In the genomic region with DNA sequence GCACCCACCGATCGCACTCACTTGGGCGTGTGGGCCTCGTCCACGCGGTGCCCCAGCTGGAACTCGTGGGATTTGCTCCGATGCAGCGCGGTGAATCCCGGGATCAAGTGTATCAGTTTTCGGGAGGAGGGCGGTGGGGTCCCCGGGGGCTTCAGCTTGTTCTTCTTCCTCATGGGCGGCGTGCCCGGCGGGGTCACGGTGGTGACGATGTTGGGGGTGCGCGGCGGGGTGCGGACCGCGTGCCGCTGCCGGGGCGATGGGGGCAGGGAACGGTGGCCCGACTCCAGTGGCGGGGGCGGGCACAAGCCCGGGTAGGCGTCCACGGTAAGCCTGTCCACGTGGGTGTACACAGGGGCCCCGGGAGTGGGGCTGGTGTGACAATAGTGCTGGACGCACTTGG, we compare ENCODE assay signal across 1 cellular context.
TF ChIP-seq lines count a peak whose summit lies in the region.

No MANE protein-coding gene starts in this region.

TF ChIP-seq in H1, 55 proteins besides CTCF, POLR2A, EP300 and RAD21 (continued from another document):
- TF ChIP-seq CBX5 (IDR thresholded peaks at IDR 0.05; ENCODE audit: low read depth, low read length) (no peak), RFX5 (IDR thresholded peaks at IDR 0.05; ENCODE audit: borderline replicate concordance, low read depth, low read length) (no peak), EGR1 (IDR thresholded peaks at IDR 0.05; ENCODE audit: borderline replicate concordance, low read depth, low read length) (no peak), POLR2AphosphoS5 (IDR thresholded peaks at IDR 0.05; ENCODE audit: low read depth, low read length) (no peak), JUND (IDR thresholded peaks at IDR 0.05; ENCODE audit: low read length) (no peak), SIX5 (IDR thresholded peaks at IDR 0.05; ENCODE audit: low read depth, low read length) (no peak), SIN3A (conservative IDR thresholded peaks at IDR 0.05 in 1 of 2, IDR thresholded peaks at IDR 0.05 in 1 of 2; ENCODE audit: low read depth in 1 of 2, low read length in 2 of 2) (no peak), SIRT6 (IDR thresholded peaks at IDR 0.05; ENCODE audit: low read length) (no peak), POU5F1 (IDR thresholded peaks at IDR 0.05; ENCODE audit: low read depth, low read length) (no peak)
